In the genomic region with DNA sequence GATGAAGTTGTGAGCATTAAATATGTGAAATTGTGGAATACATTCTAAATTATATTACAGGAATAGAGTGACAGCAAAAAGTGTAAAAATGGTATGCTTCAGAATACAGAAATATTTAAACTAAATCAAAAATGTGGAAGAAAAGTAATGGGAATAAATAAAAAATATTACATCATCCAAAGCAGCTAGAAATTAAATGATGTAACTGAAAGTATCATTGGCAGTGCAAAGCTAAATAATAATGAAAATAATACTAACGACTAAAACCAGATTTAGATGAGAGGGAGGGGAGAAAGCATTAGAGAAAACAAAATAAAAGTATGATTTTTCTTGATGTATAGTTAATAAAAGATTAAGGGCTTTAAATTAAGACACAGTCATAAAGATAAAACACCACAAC, we compare ENCODE assay signal across 39 cellular contexts.
"Had no signal": no experiment of that assay in that cellular context is flagged by ENCODE, and none has a peak within 500 bp of the region (broad histone marks: within the 10 kb centered on the region; RNA-seq: fewer than 3 reads in every experiment).

No MANE protein-coding gene starts in this region.

- H3K4me3 ChIP-seq: adrenal gland, ascending aorta, body of pancreas, breast epithelium, cardiac muscle cell had no signal

- H3K36me3 Mint-ChIP-seq: activated naive CD4-positive, alpha-beta T cell treated with anti-CD3 and anti-CD28 coated beads, Interleukin-2, amount 10 ng/mL, durations not matched to agents 7 days and 5 days; activated naive CD4-positive, alpha-beta T cell treated with anti-CD3 and anti-CD28 coated beads, Interleukin-2, amount 50 U/mL, for 24 hours; activated naive CD4-positive, alpha-beta T cell treated with anti-CD3 and anti-CD28 coated beads, Interleukin-2, amount 50 U/mL, for 72 hours; activated naive CD8-positive, alpha-beta T cell; activated naive CD8-positive, alpha-beta T cell treated with anti-CD3 and anti-CD28 coated beads for 36 hours; activated naive CD8-positive, alpha-beta T cell treated with anti-CD3 and anti-CD28 coated beads, Interleukin-2, amount 10 ng/mL, durations not matched to agents 7 days and 5 days; brain had no signal

- FAIRE-seq: astrocyte, bronchial epithelial cell had no signal

- H3K27ac ChIP-seq: adrenal gland, ascending aorta, body of pancreas, brain microvascular endothelial cell, breast epithelium, cardiac muscle cell had no signal

- H3K27me3 Mint-ChIP-seq: activated naive CD4-positive, alpha-beta T cell treated with anti-CD3 and anti-CD28 coated beads, Interleukin-2, amount 10 ng/mL, durations not matched to agents 7 days and 5 days; activated naive CD4-positive, alpha-beta T cell treated with anti-CD3 and anti-CD28 coated beads, Interleukin-2, amount 50 U/mL, for 24 hours; activated naive CD8-positive, alpha-beta T cell; activated naive CD8-positive, alpha-beta T cell treated with anti-CD3 and anti-CD28 coated beads for 36 hours; activated naive CD8-positive, alpha-beta T cell treated with anti-CD3 and anti-CD28 coated beads, Interleukin-2, amount 10 ng/mL, durations not matched to agents 7 days and 5 days; activated naive CD8-positive, alpha-beta T cell treated with anti-CD3 and anti-CD28 coated beads, Interleukin-2, amount 50 U/mL, for 24 hours; activated T-cell treated with anti-CD3 and anti-CD28 coated beads, Interleukin-2, amount 50 U/mL, for 24 hours; brain; central memory CD8-positive, alpha-beta T cell had no signal

- H3K4me3 Mint-ChIP-seq: activated naive CD4-positive, alpha-beta T cell treated with anti-CD3 and anti-CD28 coated beads for 36 hours; activated naive CD4-positive, alpha-beta T cell treated with anti-CD3 and anti-CD28 coated beads, Interleukin-2, amount 10 ng/mL, durations not matched to agents 7 days and 5 days; activated naive CD4-positive, alpha-beta T cell treated with anti-CD3 and anti-CD28 coated beads, Interleukin-2, amount 50 U/mL, for 24 hours; activated naive CD8-positive, alpha-beta T cell; activated naive CD8-positive, alpha-beta T cell treated with anti-CD3 and anti-CD28 coated beads for 36 hours; activated naive CD8-positive, alpha-beta T cell treated with anti-CD3 and anti-CD28 coated beads, Interleukin-2, amount 10 ng/mL, durations not matched to agents 7 days and 5 days; activated naive CD8-positive, alpha-beta T cell treated with anti-CD3 and anti-CD28 coated beads, Interleukin-2, amount 50 U/mL, for 24 hours; activated T-cell treated with anti-CD3 and anti-CD28 coated beads, Interleukin-2, amount 50 U/mL, for 24 hours; activated T-cell treated with anti-CD3 and anti-CD28 coated beads, Interleukin-2, amount 50 U/mL, for 4 hours; activated T-cell treated with anti-CD3 and anti-CD28 coated beads, Interleukin-2, amount 50 U/mL, for 72 hours; activated T-helper 1 cell treated with anti-CD3 and anti-CD28 coated beads, Interleukin-12 subunit alpha, Interleukin-12 subunit beta, Interleukin-2, Interleukin-4 antibody, amounts not matched to agents 30 ng/mL and 10 ng/mL and 1 ng/mL, durations not matched to agents 14 hours and 24 hours and 36 hours; brain; central memory CD8-positive, alpha-beta T cell had no signal

- H3K9me3 ChIP-seq: adrenal gland, ascending aorta, body of pancreas, breast epithelium had no signal

- H3K36me3 ChIP-seq: adrenal gland, ascending aorta, brain microvascular endothelial cell, breast epithelium, cardiac muscle cell had no signal

- DNase-seq: activated effector memory CD4-positive, alpha-beta T cell treated with anti-CD3 and anti-CD28 coated beads, Interleukin-2, amount 50 U/mL, for 16 hours; activated effector memory CD4-positive, alpha-beta T cell treated with Interleukin-2 at 50 U/mL for 16 hours; activated gamma-delta T cell; activated gamma-delta T cell treated with Interleukin-2 at 50 U/mL for 16 hours; activated naive CD4-positive, alpha-beta T cell; activated naive CD4-positive, alpha-beta T cell treated with anti-CD3 and anti-CD28 coated beads for 36 hours; activated naive CD4-positive, alpha-beta T cell treated with anti-CD3 and anti-CD28 coated beads, Interleukin-2, amount 10 ng/mL, durations not matched to agents 7 days and 5 days; activated naive CD4-positive, alpha-beta T cell treated with Interleukin-2 at 50 U/mL for 16 hours; activated naive CD8-positive, alpha-beta T cell treated with anti-CD3 and anti-CD28 coated beads for 36 hours; activated naive CD8-positive, alpha-beta T cell treated with anti-CD3 and anti-CD28 coated beads, Interleukin-2, amount 10 ng/mL, durations not matched to agents 7 days and 5 days; activated naive CD8-positive, alpha-beta T cell treated with anti-CD3 and anti-CD28 coated beads, Interleukin-2, amount 50 U/mL, for 24 hours; activated T-cell treated with anti-CD3 and anti-CD28 coated beads for 4 hours; activated T-cell treated with anti-CD3 and anti-CD28 coated beads, Interleukin-2, amount 50 U/mL, for 1 hour; activated T-cell treated with anti-CD3 and anti-CD28 coated beads, Interleukin-2, amount 50 U/mL, for 24 hours; activated T-cell treated with anti-CD3 and anti-CD28 coated beads, Interleukin-2, amount 50 U/mL, for 4 hours; activated T-cell treated with anti-CD3 and anti-CD28 coated beads, Interleukin-2, amount 50 U/mL, for 48 hours; activated T-cell treated with anti-CD3 and anti-CD28 coated beads, Interleukin-2, amount 50 U/mL, for 72 hours; adrenal gland; amniotic stem cell; amygdala; anterior cingulate cortex; aorta; body of pancreas; brain microvascular endothelial cell; caudate nucleus; central memory CD4-positive, alpha-beta T cell; cerebellar nuclear complex had no signal

- H3K4me1 ChIP-seq: adrenal gland, ascending aorta, body of pancreas, breast epithelium had no signal

- H3K27ac Mint-ChIP-seq: activated naive CD4-positive, alpha-beta T cell treated with anti-CD3 and anti-CD28 coated beads for 36 hours; activated naive CD4-positive, alpha-beta T cell treated with anti-CD3 and anti-CD28 coated beads, Interleukin-2, amount 10 ng/mL, durations not matched to agents 7 days and 5 days; activated naive CD4-positive, alpha-beta T cell treated with anti-CD3 and anti-CD28 coated beads, Interleukin-2, amount 50 U/mL, for 24 hours; activated naive CD4-positive, alpha-beta T cell treated with anti-CD3 and anti-CD28 coated beads, Interleukin-2, amount 50 U/mL, for 72 hours; activated naive CD8-positive, alpha-beta T cell; activated naive CD8-positive, alpha-beta T cell treated with anti-CD3 and anti-CD28 coated beads for 36 hours; activated naive CD8-positive, alpha-beta T cell treated with anti-CD3 and anti-CD28 coated beads, Interleukin-2, amount 10 ng/mL, durations not matched to agents 7 days and 5 days; activated naive CD8-positive, alpha-beta T cell treated with anti-CD3 and anti-CD28 coated beads, Interleukin-2, amount 50 U/mL, for 24 hours; activated T-cell treated with anti-CD3 and anti-CD28 coated beads, Interleukin-2, amount 50 U/mL, for 24 hours; activated T-cell treated with anti-CD3 and anti-CD28 coated beads, Interleukin-2, amount 50 U/mL, for 72 hours; activated T-helper 1 cell treated with anti-CD3 and anti-CD28 coated beads, Interleukin-12 subunit alpha, Interleukin-12 subunit beta, Interleukin-2, Interleukin-4 antibody, amounts not matched to agents 30 ng/mL and 10 ng/mL and 1 ng/mL, durations not matched to agents 14 hours and 24 hours and 36 hours; activated T-helper 2 cell treated with anti-CD3 and anti-CD28 coated beads, Interferon-gamma antibody, Interleukin-2, Interleukin-4, amounts not matched to agents 10 μg/mL and 5 μg/mL and 100 μg/mL, durations not matched to agents 14 hours and 24 hours and 36 hours; brain had no signal

- H3K9me3 Mint-ChIP-seq: activated naive CD4-positive, alpha-beta T cell treated with anti-CD3 and anti-CD28 coated beads, Interleukin-2, amount 10 ng/mL, durations not matched to agents 7 days and 5 days; activated naive CD8-positive, alpha-beta T cell treated with anti-CD3 and anti-CD28 coated beads for 36 hours; activated naive CD8-positive, alpha-beta T cell treated with anti-CD3 and anti-CD28 coated beads, Interleukin-2, amount 10 ng/mL, durations not matched to agents 7 days and 5 days; activated T-helper 1 cell treated with anti-CD3 and anti-CD28 coated beads, Interleukin-12 subunit alpha, Interleukin-12 subunit beta, Interleukin-2, Interleukin-4 antibody, amounts not matched to agents 30 ng/mL and 10 ng/mL and 1 ng/mL, durations not matched to agents 14 hours and 24 hours and 36 hours had no signal

- H3K4me1 Mint-ChIP-seq: activated naive CD4-positive, alpha-beta T cell treated with anti-CD3 and anti-CD28 coated beads, Interleukin-2, amount 10 ng/mL, durations not matched to agents 7 days and 5 days; activated naive CD4-positive, alpha-beta T cell treated with anti-CD3 and anti-CD28 coated beads, Interleukin-2, amount 50 U/mL, for 24 hours; activated naive CD8-positive, alpha-beta T cell treated with anti-CD3 and anti-CD28 coated beads for 36 hours; activated naive CD8-positive, alpha-beta T cell treated with anti-CD3 and anti-CD28 coated beads, Interleukin-2, amount 10 ng/mL, durations not matched to agents 7 days and 5 days; activated naive CD8-positive, alpha-beta T cell treated with anti-CD3 and anti-CD28 coated beads, Interleukin-2, amount 50 U/mL, for 24 hours; brain; central memory CD8-positive, alpha-beta T cell had no signal

- ATAC-seq: activated naive CD4-positive, alpha-beta T cell treated with anti-CD3 and anti-CD28 coated beads, Interleukin-2, amount 50 U/mL, for 72 hours; activated naive CD8-positive, alpha-beta T cell treated with anti-CD3 and anti-CD28 coated beads, Interleukin-2, amount 50 U/mL, for 24 hours; activated T-cell treated with anti-CD3 and anti-CD28 coated beads, Interleukin-2, amount 50 U/mL, for 4 hours; activated T-cell treated with anti-CD3 and anti-CD28 coated beads, Interleukin-2, amount 50 U/mL, for 72 hours; body of pancreas had no signal

- H3K27me3 ChIP-seq: adrenal gland, ascending aorta, body of pancreas, brain microvascular endothelial cell, breast epithelium, cardiac muscle cell had no signal
